8 cellular contexts compared by ENCODE assay signal in genomic region chr5:150412319-150413175, GRCh38. TPM values are rescaled to one million over a fixed set of nuclear protein-coding genes. Genes with fewer than 3 reads are reported as not detected.
DNase-seq lines count a peak whose midpoint lies in the region; ATAC-seq and TF ChIP-seq lines count a peak whose summit lies in the region.

TSS of gene CD74 (minus strand) at chr5:150412910. CDS start at chr5:150412749, 161 bp downstream.

- H3K36me3 ChIP-seq in OCI-LY1 (ENCODE audit: insufficient read depth, low read length) (peaks cover 16% of the 10 kb centered on the region; the same call in 1 of the 2 replicates), fibroblast of lung (ENCODE audit: control insufficient read depth, insufficient read depth, low read length) (no peaks in the 10 kb centered on the region), stomach smooth muscle (ENCODE audit: control insufficient read depth in 2 of 2, insufficient read depth in 2 of 2, low read length in 2 of 2) (no peaks in the 10 kb centered on the region)

- H4K20me1 ChIP-seq in OCI-LY1 (ENCODE audit: insufficient read depth, low read length) (no peaks in the 10 kb centered on the region), fibroblast of lung (ENCODE audit: control insufficient read depth, extremely low read depth, insufficient read depth, low read length) (no peaks in the 10 kb centered on the region)

- H3K27ac ChIP-seq in OCI-LY1 (ENCODE audit: low read depth, low read length, poor library complexity, severe bottlenecking) (peak within 1 kb of the TSS; percentile 98), fibroblast of lung (ENCODE audit: insufficient read depth, low read length) (no peak within 1 kb of the TSS), stomach smooth muscle (ENCODE audit: low read length) (peak within 1 kb of the TSS; percentile 70)

- peak; percentile 80 for ATAC-seq in HG02798 (IDR thresholded peaks at IDR 0.05; ENCODE audit: poor library complexity, unreplicated experiment)
- peak; percentile 90 to 93 for ATAC-seq in activated T-cell treated with anti-CD3 and anti-CD28 coated beads, Interleukin-2, amount 50 U/mL, for 4 hours

- H3K4me3 ChIP-seq in OCI-LY1 (ENCODE audit: low read depth, low read length, poor library complexity, severe bottlenecking) (peak within 1 kb of the TSS; percentile 75), fibroblast of lung (replicated peaks in 1 of 4; ENCODE audit: control extremely low read depth in 1 of 4, insufficient read depth in 1 of 4, low read depth in 3 of 4, low read length in 4 of 4) (peak within 1 kb of the TSS in 1 of 4 experiments; percentile 17), stomach smooth muscle (ENCODE audit: low read length in 2 of 2) (peak within 1 kb of the TSS; percentile 32 to 74)

- H3K4me2 ChIP-seq in OCI-LY1 (ENCODE audit: low read length) (peak within 1 kb of the TSS; percentile 91), fibroblast of lung (ENCODE audit: extremely low read depth, insufficient read depth, low read length) (peak within 1 kb of the TSS; percentile 11)

- H3K27ac Mint-ChIP-seq in neural crest cell (ENCODE audit: unreplicated experiment) = no peak within 1 kb of the TSS

- no peaks in the 10 kb centered on the region for H3K9me2 ChIP-seq in OCI-LY1 (ENCODE audit: low read depth, low read length)

- peaks cover 2% of the 10 kb centered on the region for H3K36me3 Mint-ChIP-seq in activated T-cell treated with anti-CD3 and anti-CD28 coated beads, Interleukin-2, amount 50 U/mL, for 4 hours (ENCODE audit: insufficient read depth)
- no peaks in the 10 kb centered on the region for H3K36me3 Mint-ChIP-seq in neural crest cell (ENCODE audit: low read depth)

- H3K27me3 Mint-ChIP-seq in activated T-cell treated with anti-CD3 and anti-CD28 coated beads, Interleukin-2, amount 50 U/mL, for 4 hours (ENCODE audit: low read depth) = no peaks in the 10 kb centered on the region
- no peaks in the 10 kb centered on the region for H3K27me3 Mint-ChIP-seq in neural crest cell (ENCODE audit: low read depth)

- H3K79me2 ChIP-seq in OCI-LY1 (ENCODE audit: insufficient read depth, low read length) = peaks cover 7% of the 10 kb centered on the region; the same call in 1 of the 2 replicates
- no peaks in the 10 kb centered on the region for H3K79me2 ChIP-seq in fibroblast of lung (ENCODE audit: control insufficient read depth, insufficient read depth, low read length)

- H3K9me3 Mint-ChIP-seq in activated T-cell treated with anti-CD3 and anti-CD28 coated beads, Interleukin-2, amount 50 U/mL, for 4 hours = no peaks in the 10 kb centered on the region
- H3K9me3 Mint-ChIP-seq in neural crest cell = no peaks in the 10 kb centered on the region

- in situ Hi-C loops in GM13976 (cut with MboI; ENCODE audit: low sequenced_read_pairs, unreplicated experiment) = no loop called here

- H2AFZ ChIP-seq in OCI-LY1 (ENCODE audit: low read length) (no peak within 1 kb of the TSS), fibroblast of lung (ENCODE audit: low read length) (no peak within 1 kb of the TSS)

- peak; percentile 90 for DNase-seq in GM13976 (ENCODE audit: low spot score)
- DNase-seq in activated T-cell treated with anti-CD3 and anti-CD28 coated beads, Interleukin-2, amount 50 U/mL, for 4 hours = peak; percentile 88
- peak in 1 of 2 donors; percentile 27 for DNase-seq in fibroblast of lung (ENCODE audit: low read depth in 2 of 2)
- DNase-seq in neural crest cell (ENCODE audit: low read depth, low spot score) = peak; percentile 29
- no peak for DNase-seq in NCI-H446 treated with DMSO at 0.1 percent for 48 hours (lab: John Stamatoyannopoulos, UW)

- no peaks in the 10 kb centered on the region for H3K9me3 ChIP-seq in OCI-LY1 (ENCODE audit: low read length)
- no peaks in the 10 kb centered on the region for H3K9me3 ChIP-seq in fibroblast of lung (ENCODE audit: control insufficient read depth, insufficient read depth, low read depth, low read length)
- H3K9me3 ChIP-seq in stomach smooth muscle (ENCODE audit: control insufficient read depth in 2 of 2, low read length in 2 of 2) = no peaks in the 10 kb centered on the region

- H3K9ac ChIP-seq in OCI-LY1 (ENCODE audit: low read length) (peak within 1 kb of the TSS; percentile 80), fibroblast of lung (ENCODE audit: insufficient read depth, low read length) (no peak within 1 kb of the TSS), stomach smooth muscle (ENCODE audit: low read length in 2 of 2) (peak within 1 kb of the TSS; percentile 42 to 62)

- H3K4me3 Mint-ChIP-seq in activated T-cell treated with anti-CD3 and anti-CD28 coated beads, Interleukin-2, amount 50 U/mL, for 4 hours = peak within 1 kb of the TSS; percentile 98
- H3K4me3 Mint-ChIP-seq in neural crest cell = peak within 1 kb of the TSS; percentile 75

- H3K4me1 ChIP-seq in OCI-LY1 (ENCODE audit: insufficient read depth, low read length, severe bottlenecking) (peaks cover 64% of the 10 kb centered on the region), fibroblast of lung (ENCODE audit: control insufficient read depth, extremely low read depth, insufficient read depth, low read length) (peaks cover 3% of the 10 kb centered on the region), stomach smooth muscle (ENCODE audit: control insufficient read depth, insufficient read depth, low read length) (peaks cover 20% of the 10 kb centered on the region)

- peaks cover 17% of the 10 kb centered on the region for H3F3A ChIP-seq in OCI-LY1 (ENCODE audit: insufficient read depth, low read length)

- TF ChIP-seq CTCF in GM13976 (IDR thresholded peaks at IDR 0.05; ENCODE audit: borderline replicate concordance, control extremely low read depth, extremely low read depth, insufficient read depth, missing control alignments) (no peak), OCI-LY1 (IDR thresholded peaks at IDR 0.05; ENCODE audit: low read length) (no peak), fibroblast of lung (conservative IDR thresholded peaks at IDR 0.05 in 1 of 2, IDR thresholded peaks at IDR 0.05 in 1 of 2; ENCODE audit: low read depth in 1 of 2, low read length in 2 of 2) (no peak), neural crest cell (conservative IDR thresholded peaks at IDR 0.05) (no peak)

- H3K4me1 Mint-ChIP-seq in activated T-cell treated with anti-CD3 and anti-CD28 coated beads, Interleukin-2, amount 50 U/mL, for 4 hours (ENCODE audit: low read depth) = peaks cover 45% of the 10 kb centered on the region
- H3K4me1 Mint-ChIP-seq in neural crest cell = peaks cover 26% of the 10 kb centered on the region

- H3K27me3 ChIP-seq in OCI-LY1 (ENCODE audit: insufficient read depth, low read length) = no peaks in the 10 kb centered on the region
- H3K27me3 ChIP-seq in fibroblast of lung (ENCODE audit: control insufficient read depth, insufficient read depth, low read length) = no peaks in the 10 kb centered on the region
- no peaks in the 10 kb centered on the region for H3K27me3 ChIP-seq in stomach smooth muscle (ENCODE audit: control insufficient read depth in 1 of 2, insufficient read depth in 2 of 2, low read length in 2 of 2)

RNA-seq across cellular contexts. Expression of gene CD74, which starts in this region (rescaled TPM):
- 100 to 1,000 TPM; 230 to 299 (median 241) TPM for total RNA-seq in activated T-cell treated with anti-CD3 and anti-CD28 coated beads, Interleukin-2, amount 50 U/mL, for 4 hours
- total RNA-seq in fibroblast of lung = 3.9 and 5.9 TPM in 2 replicates
- polyA plus RNA-seq in fibroblast of lung = 1.3 and 1.8 TPM in 2 replicates
- polyA plus RNA-seq in fibroblast of lung (2012) = 2.0 and 2.7 TPM in 2 replicates
- 2.0 TPM in 1 of 2 replicates, not detected in the other for polyA minus RNA-seq in fibroblast of lung (ENCODE audit: low replicate concordance)
- 6.3 and 7.3 TPM in 2 replicates for total RNA-seq in neural crest cell

Comparison
In these comparisons a context has a peak if more than half of its experiments do, and no peak if none do; other contexts are left out.
1. RNA of gene CD74 (total RNA-seq): 230 to 299 TPM in activated T-cell treated with anti-CD3 and anti-CD28 coated beads, Interleukin-2, amount 50 U/mL, for 4 hours; 6.3 to 7.3 TPM in neural crest cell and 3.9 to 5.9 TPM in fibroblast of lung; every median in the first group is over 10 times any median in the second.